Comparison of ENCODE assay signal across 10 cellular contexts in genomic region chr2:138059967-138060635, GRCh38.
DNase-seq lines count a peak whose midpoint lies in the region; ATAC-seq, FAIRE-seq and TF ChIP-seq lines count a peak whose summit lies in the region.
"Had no signal": no experiment of that assay in that cellular context is flagged by ENCODE, and none has a peak within 500 bp of the region (broad histone marks: within the 10 kb centered on the region; RNA-seq: fewer than 3 reads in every experiment).

No MANE protein-coding gene starts in this region.

- TF ChIP-seq CTCF in K562 (IDR thresholded peaks at IDR 0.05 in 2 of 3, conservative IDR thresholded peaks at IDR 0.05 in 1 of 3; ENCODE audit: insufficient read depth in 2 of 3, low read depth in 1 of 3, low read length in 3 of 3) (no peak), neural progenitor cell (IDR thresholded peaks at IDR 0.05) (no peak)

- TF ChIP-seq EP300 in K562 (IDR thresholded peaks at IDR 0.05; ENCODE audit: low read length) = peak; percentile 83; the same call in 1 of the 2 replicates

- CTCF ChIA-PET in K562 (lab: Yijun Ruan, JAX; ENCODE audit: low intra/inter-chr PET ratio) = no interaction called here

- H3K79me2 ChIP-seq in K562 (ENCODE audit: control insufficient read depth, insufficient read depth, low read length) (no peaks in the 10 kb centered on the region), neural progenitor cell (ENCODE audit: low read depth) (no peaks in the 10 kb centered on the region)

- ATAC-seq in K562 = peak; percentile 29
- no peak for ATAC-seq in activated naive CD4-positive, alpha-beta T cell treated with anti-CD3 and anti-CD28 coated beads, Interleukin-2, amount 50 U/mL, for 72 hours

- H3K27ac ChIP-seq in K562 (ENCODE audit: extremely low read depth, low read depth, low read length) = peak overlapping the region; percentile 26; the same call in 1 of the 3 replicates
- H3K27ac ChIP-seq in neural progenitor cell = no peak overlapping the region
- H3K27ac ChIP-seq: upper lobe of left lung had no signal

- FAIRE-seq in K562 (lab: Jason Lieb, UNC) = peak; percentile 91

- H3K27ac Mint-ChIP-seq in activated naive CD4-positive, alpha-beta T cell treated with anti-CD3 and anti-CD28 coated beads, Interleukin-2, amount 50 U/mL, for 72 hours = no peak overlapping the region
- H3K27ac Mint-ChIP-seq in neural progenitor cell = no peak overlapping the region

- H3K9me1 ChIP-seq in K562 (ENCODE audit: control insufficient read depth, insufficient read depth, low read length) = no peaks in the 10 kb centered on the region

- H4K20me1 ChIP-seq in K562 (replicated peaks; ENCODE audit: control insufficient read depth, insufficient read depth, low read length) (no peaks in the 10 kb centered on the region), neural progenitor cell (ENCODE audit: low read depth) (no peaks in the 10 kb centered on the region)

- H3K4me1 ChIP-seq in K562 (replicated peaks in 1 of 2; ENCODE audit: control insufficient read depth in 2 of 2, insufficient read depth in 2 of 2, low read length in 2 of 2) (peaks cover 6 to 30% of the 10 kb centered on the region in 2 experiments; a peak in 4 of 5 replicates), neural progenitor cell (no peaks in the 10 kb centered on the region)
- H3K4me1 ChIP-seq: upper lobe of left lung had no signal

- no peak overlapping the region for H3K4me3 Mint-ChIP-seq in neural progenitor cell

- no peaks in the 10 kb centered on the region for H3K27me3 Mint-ChIP-seq in neural progenitor cell (ENCODE audit: insufficient read depth, low read depth)

- H3K4me2 ChIP-seq in K562 (ENCODE audit: insufficient read depth, low read length) (0 out of 2 replicates have a peak overlapping the region, but pooled peaks have one; percentile 5), neural progenitor cell (no peak overlapping the region)

- BruUV-seq in K562 (replicated peaks; lab: Mats Ljungman, UMichigan) = no TSS peak

- H3K36me3 ChIP-seq in K562 (ENCODE audit: control insufficient read depth, insufficient read depth, low read length) (no peaks in the 10 kb centered on the region), neural progenitor cell (no peaks in the 10 kb centered on the region)
- H3K36me3 ChIP-seq: upper lobe of left lung had no signal

- no peak overlapping the region for H2AFZ ChIP-seq in K562 (ENCODE audit: low read depth, low read length)
- H2AFZ ChIP-seq in neural progenitor cell (replicated peaks) = no peak overlapping the region

- H3K9me3 Mint-ChIP-seq in activated naive CD4-positive, alpha-beta T cell treated with anti-CD3 and anti-CD28 coated beads, Interleukin-2, amount 50 U/mL, for 72 hours = peaks cover 0 to 3% of the 10 kb centered on the region in 2 donors
- H3K9me3 Mint-ChIP-seq in neural progenitor cell = no peaks in the 10 kb centered on the region

- H3K4me1 Mint-ChIP-seq in neural progenitor cell = no peaks in the 10 kb centered on the region

- H3K9ac ChIP-seq in K562 (ENCODE audit: insufficient read depth in 1 of 2, low read depth in 2 of 2, low read length in 2 of 2) = no peak overlapping the region
- H3K9ac ChIP-seq in neural progenitor cell = no peak overlapping the region

- 0% methylated on average over 2 of the region's 2 CpGs for WGBS in K562 (ENCODE audit: insufficient coverage, low coverage, missing lambda C conversion rate)

- in situ Hi-C loops in K562 (cut with MboI) = no loop called here

- no peaks in the 10 kb centered on the region for H3K36me3 Mint-ChIP-seq in activated naive CD4-positive, alpha-beta T cell treated with anti-CD3 and anti-CD28 coated beads, Interleukin-2, amount 50 U/mL, for 72 hours
- no peaks in the 10 kb centered on the region for H3K36me3 Mint-ChIP-seq in neural progenitor cell

- H3F3A ChIP-seq in neural progenitor cell (ENCODE audit: low read depth) = no peaks in the 10 kb centered on the region

- intact Hi-C loops in K562 (cut with micrococcal nuclease) = loop anchor here (2.0 kb wide), 3 partner anchors 31 to 95 kb away; partner anchors contain the start of gene HNMT

- no peaks in the 10 kb centered on the region for H3K9me3 ChIP-seq in K562 (replicated peaks; ENCODE audit: control insufficient read depth, insufficient read depth, low read depth, low read length)
- H3K9me3 ChIP-seq in neural progenitor cell (ENCODE audit: low read depth) = no peaks in the 10 kb centered on the region
- H3K9me3 ChIP-seq: upper lobe of left lung had no signal

- POLR2A ChIA-PET in K562 (lab: Yijun Ruan, JAX) = interaction anchor here (0.6 to 0.9 kb wide), 2 partner anchors 10 to 22 kb away, joined by 3 read pairs; no protein-coding TSS in a partner anchor

- TF ChIP-seq POLR2A in K562 (conservative IDR thresholded peaks at IDR 0.05) = no peak

- DNase-seq in DMS53 treated with DMSO at 0.1 percent for 48 hours (lab: John Stamatoyannopoulos, UW; ENCODE audit: unreplicated experiment) = peak; percentile 75
- peak; percentile 24 for DNase-seq in NCI-H1694 treated with DMSO at 0.1 percent for 48 hours (lab: John Stamatoyannopoulos, UW)
- peak; percentile 11 to 89 (median 33) for DNase-seq in K562 (ENCODE audit: extremely low read depth in 1 of 4, low spot score in 3 of 4)
- DNase-seq in myocyte (ENCODE audit: low read depth) = peak; percentile 68
- no peak for DNase-seq in activated naive CD4-positive, alpha-beta T cell treated with anti-CD3 and anti-CD28 coated beads, Interleukin-2, amount 50 U/mL, for 72 hours (ENCODE audit: low spot score in 2 of 2)
- no peak for DNase-seq in SKM-1 (lab: John Stamatoyannopoulos, UW; ENCODE audit: unreplicated experiment)
- no peak for DNase-seq in NCI-H526 treated with DMSO at 0.1 percent for 48 hours (lab: John Stamatoyannopoulos, UW)
- DNase-seq in neural progenitor cell (ENCODE audit: low spot score) = no peak
- DNase-seq: activated CD4-positive, CD25-positive, alpha-beta regulatory T cell had no signal

- H3K27me3 ChIP-seq in K562 (ENCODE audit: control insufficient read depth in 2 of 2, insufficient read depth in 2 of 2, low read length in 2 of 2) (no peaks in the 10 kb centered on the region), neural progenitor cell (no peaks in the 10 kb centered on the region)
- H3K27me3 ChIP-seq: upper lobe of left lung had no signal

- H3K4me3 ChIP-seq in K562 (no peak overlapping the region), neural progenitor cell (no peak overlapping the region)
- H3K4me3 ChIP-seq: upper lobe of left lung had no signal

- TF ChIP-seq RAD21 in K562 (CRISPR knock-in tag; conservative IDR thresholded peaks at IDR 0.05 in 1 of 2, IDR thresholded peaks at IDR 0.05 in 1 of 2) = peak; percentile 7 to 13; a peak in 1 of 4 replicates

TF ChIP-seq in K562, 482 proteins besides CTCF, POLR2A, EP300 and RAD21 (continues in another document):
- TF ChIP-seq GTF2F1 (IDR thresholded peaks at IDR 0.05; ENCODE audit: low read depth, low read length) = no peak
- no peak for TF ChIP-seq SNIP1 (IDR thresholded peaks at IDR 0.05; ENCODE audit: low read depth)
- no peak for TF ChIP-seq SMARCB1 (IDR thresholded peaks at IDR 0.05; ENCODE audit: insufficient read length, low read depth)
- TF ChIP-seq PBX2 (CRISPR knock-in tag; IDR thresholded peaks at IDR 0.05; ENCODE audit: low read depth) = no peak; the same call in 1 of the 2 replicates
- TF ChIP-seq PBX2 (tag; conservative IDR thresholded peaks at IDR 0.05; ENCODE audit: low read depth) = peak; percentile 88
- peak; percentile 9 to 26; a peak in 1 of 4 replicates for TF ChIP-seq FOXK2 (conservative IDR thresholded peaks at IDR 0.05 in 1 of 2, IDR thresholded peaks at IDR 0.05 in 1 of 2; ENCODE audit: low read depth in 2 of 2)
- TF ChIP-seq ATF6 (CRISPR knock-in tag; IDR thresholded peaks at IDR 0.05) = no peak
- TF ChIP-seq ETS1 (conservative IDR thresholded peaks at IDR 0.05; ENCODE audit: control insufficient read depth, low read depth, low read length) = no peak

Comparison
In these comparisons a context has a peak if more than half of its experiments do, and no peak if none do; other contexts are left out.
1. DNase-seq: peak in DMS53 treated with DMSO at 0.1 percent for 48 hours (single experiment), NCI-H1694 treated with DMSO at 0.1 percent for 48 hours (single experiment), K562 (4 of 4) and myocyte (single experiment); none in activated naive CD4-positive, alpha-beta T cell treated with anti-CD3 and anti-CD28 coated beads, Interleukin-2, amount 50 U/mL, for 72 hours (0 of 2), SKM-1 (single experiment), NCI-H526 treated with DMSO at 0.1 percent for 48 hours (single experiment) and neural progenitor cell (single experiment).